1 cellular context compared by ENCODE assay signal in the genomic region with DNA sequence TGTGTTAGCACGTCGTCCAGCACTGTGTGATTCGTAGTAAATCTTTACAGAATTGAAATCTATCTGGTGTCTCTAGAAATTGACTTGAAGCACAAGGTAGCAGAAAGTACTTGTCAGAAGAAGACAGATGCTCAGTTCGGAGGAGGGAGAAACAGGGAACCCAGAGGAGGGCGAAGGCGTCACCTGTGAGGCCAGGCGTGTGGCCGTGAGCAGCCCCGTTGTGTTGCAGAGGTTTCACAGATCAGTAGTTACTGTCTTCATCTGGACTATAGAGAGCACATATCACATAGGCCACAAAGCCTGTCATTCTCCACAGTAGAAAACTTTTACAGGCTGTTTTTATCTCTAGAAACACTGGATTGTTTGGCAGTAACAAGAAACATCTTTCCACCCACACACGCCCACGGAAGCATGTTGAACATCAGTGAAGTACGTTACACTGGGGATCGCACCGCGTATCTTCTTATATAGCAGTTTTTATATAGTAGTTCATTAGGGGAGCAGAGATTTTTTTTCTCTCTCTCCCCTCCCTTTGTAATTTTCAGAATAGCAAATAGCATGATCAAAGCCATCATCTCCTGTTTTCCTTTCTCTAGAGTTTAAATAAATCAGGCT.
TF ChIP-seq lines count a peak whose summit lies in the region.

No MANE protein-coding gene starts in this region.

TF ChIP-seq in K562, 482 proteins besides CTCF, POLR2A, EP300 and RAD21 (continued from another document):
- TF ChIP-seq, protein P1, sequence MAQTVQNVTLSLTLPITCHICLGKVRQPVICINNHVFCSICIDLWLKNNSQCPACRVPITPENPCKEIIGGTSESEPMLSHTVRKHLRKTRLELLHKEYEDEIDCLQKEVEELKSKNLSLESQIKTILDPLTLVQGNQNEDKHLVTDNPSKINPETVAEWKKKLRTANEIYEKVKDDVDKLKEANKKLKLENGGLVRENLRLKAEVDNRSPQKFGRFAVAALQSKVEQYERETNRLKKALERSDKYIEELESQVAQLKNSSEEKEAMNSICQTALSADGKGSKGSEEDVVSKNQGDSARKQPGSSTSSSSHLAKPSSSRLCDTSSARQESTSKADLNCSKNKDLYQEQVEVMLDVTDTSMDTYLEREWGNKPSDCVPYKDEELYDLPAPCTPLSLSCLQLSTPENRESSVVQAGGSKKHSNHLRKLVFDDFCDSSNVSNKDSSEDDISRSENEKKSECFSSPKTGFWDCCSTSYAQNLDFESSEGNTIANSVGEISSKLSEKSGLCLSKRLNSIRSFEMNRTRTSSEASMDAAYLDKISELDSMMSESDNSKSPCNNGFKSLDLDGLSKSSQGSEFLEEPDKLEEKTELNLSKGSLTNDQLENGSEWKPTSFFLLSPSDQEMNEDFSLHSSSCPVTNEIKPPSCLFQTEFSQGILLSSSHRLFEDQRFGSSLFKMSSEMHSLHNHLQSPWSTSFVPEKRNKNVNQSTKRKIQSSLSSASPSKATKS (CRISPR knock-in tag; IDR thresholded peaks at IDR 0.05) = no peak
